8 cellular contexts compared by ENCODE assay signal in genomic region chr6:30828027-30828962, GRCh38. TPM values are rescaled to one million over a fixed set of nuclear protein-coding genes. Genes with fewer than 3 reads are reported as not detected.
DNase-seq lines count a peak whose midpoint lies in the region; ATAC-seq and TF ChIP-seq lines count a peak whose summit lies in the region.

No MANE protein-coding gene starts in this region.

- intact Hi-C loops in ascending aorta (cut with DNase I) = loop anchor here (1.0 to 5.0 kb wide), 4 partner anchors 46 to 259 kb away; partner anchors contain the start of gene VARS2
- intact Hi-C loops in psoas muscle (cut with DNase I) = loop anchor here (1.0 to 5.0 kb wide), 6 partner anchors 49 to 259 kb away; partner anchors contain the start of genes FLOT1 (in 1 of the 2) and IER3 (in 1 of the 2)
- intact Hi-C loops in upper lobe of right lung (cut with DNase I) = loop anchor here (2.0 to 5.0 kb wide), 2 partner anchors 49 to 259 kb away; no protein-coding TSS in a partner anchor

- DNase-seq in GDM1 (lab: John Stamatoyannopoulos, UW) (peak; percentile 68), NCI-H1092 (lab: John Stamatoyannopoulos, UW) (peak; percentile 14), T-helper 22 cell (ENCODE audit: low read depth) (peak; percentile 34), ascending aorta (ENCODE audit: low spot score in 2 of 2) (peak; percentile 68 to 94), right atrium auricular region (ENCODE audit: low spot score) (peak; percentile 96), psoas muscle (peak; percentile 87 to 96), upper lobe of right lung (peak; percentile 88)

- H3K4me1 ChIP-seq in ascending aorta (peaks cover 5 to 14% of the 10 kb centered on the region in 2 donors), right atrium auricular region (peaks cover 0 to 16% of the 10 kb centered on the region in 2 donors), psoas muscle (peaks cover 34% of the 10 kb centered on the region), upper lobe of right lung (peaks cover 10% of the 10 kb centered on the region)

- 14 to 25% (median 17%) methylated on average over 12 of the region's 12 CpGs for WGBS in psoas muscle, 3 donors

- H3K4me3 ChIP-seq in ascending aorta (peak overlapping the region; percentile 13 to 20), right atrium auricular region (no peak overlapping the region), psoas muscle (peak overlapping the region; percentile 37), upper lobe of right lung (no peak overlapping the region)

- H3K27me3 ChIP-seq in ascending aorta = no peaks in the 10 kb centered on the region
- no peaks in the 10 kb centered on the region for H3K27me3 ChIP-seq in right atrium auricular region
- H3K27me3 ChIP-seq in psoas muscle (ENCODE audit: insufficient read depth in 3 of 3, low read length in 2 of 3) = no peaks in the 10 kb centered on the region
- no peaks in the 10 kb centered on the region for H3K27me3 ChIP-seq in upper lobe of right lung

- ATAC-seq in psoas muscle = peak; percentile 84 to 89 (median 89)
- ATAC-seq in upper lobe of right lung = peak; percentile 96
- no peak for ATAC-seq in HG02981 (IDR thresholded peaks at IDR 0.05; ENCODE audit: unreplicated experiment)

- H3K36me3 ChIP-seq in ascending aorta = no peaks in the 10 kb centered on the region
- no peaks in the 10 kb centered on the region for H3K36me3 ChIP-seq in right atrium auricular region
- H3K36me3 ChIP-seq in psoas muscle (ENCODE audit: insufficient read depth in 1 of 2, low read depth in 1 of 2) = no peaks in the 10 kb centered on the region
- no peaks in the 10 kb centered on the region for H3K36me3 ChIP-seq in upper lobe of right lung

- peak overlapping the region; percentile 64 to 68 for H3K27ac ChIP-seq in ascending aorta
- H3K27ac ChIP-seq in right atrium auricular region = peak overlapping the region; percentile 73 to 84
- H3K27ac ChIP-seq in psoas muscle = peak overlapping the region; percentile 95
- peak overlapping the region; percentile 69 for H3K27ac ChIP-seq in upper lobe of right lung

- H3K9me3 ChIP-seq in ascending aorta (no peaks in the 10 kb centered on the region), right atrium auricular region (no peaks in the 10 kb centered on the region), psoas muscle (no peaks in the 10 kb centered on the region), upper lobe of right lung (no peaks in the 10 kb centered on the region)

- TF ChIP-seq CTCF in ascending aorta (IDR thresholded peaks at IDR 0.05) = peak; percentile 90 to 92 (median 91)
- TF ChIP-seq CTCF in right atrium auricular region (IDR thresholded peaks at IDR 0.05) = peak; percentile 78 to 95
- peak; percentile 96 for TF ChIP-seq CTCF in psoas muscle (IDR thresholded peaks at IDR 0.05)
- peak; percentile 96 for TF ChIP-seq CTCF in upper lobe of right lung (IDR thresholded peaks at IDR 0.05)

RNA-seq across cellular contexts. Expression of gene DDR1, which starts 56.0 kb away (rescaled TPM):
- total RNA-seq in ascending aorta = 18.8 TPM
- total RNA-seq in right atrium auricular region = 100 to 1,000 TPM in 1 of 2 donors, 10 to 100 TPM in 1; 61.7 to 106 TPM
- 100 to 1,000 TPM in 1 of 4 donors, 10 to 100 TPM in 3; 26.3 to 129 (median 54.2) TPM for total RNA-seq in psoas muscle
- 10 to 100 TPM in 2 of 3 donors, 1 to 10 TPM in 1; 2.2 to 10.8 (median 10.5) TPM for polyA plus RNA-seq in psoas muscle
- total RNA-seq in upper lobe of right lung = 102 TPM

Comparison
In these comparisons a context has a peak if more than half of its experiments do, and no peak if none do; other contexts are left out.
1. DNase-seq: peak in every context shown above with its lines; median percentile 96 in right atrium auricular region; 92 in psoas muscle; 88 in upper lobe of right lung; 81 in ascending aorta; 68 in GDM1; 34 in T-helper 22 cell; 14 in NCI-H1092.
2. H3K4me3 ChIP-seq: peak in ascending aorta (2 of 2) and psoas muscle (single experiment); none in right atrium auricular region (0 of 2) and upper lobe of right lung (single experiment).
3. Peak in every context shown above with its lines, with median percentiles within 50 percentile points of each other: H3K27ac ChIP-seq and CTCF ChIP-seq.